In genomic region chr17:32502013-32502412, GRCh38 we compare ENCODE assay signal across 23 cellular contexts. TPM values are rescaled to one million over a fixed set of nuclear protein-coding genes. Genes with fewer than 3 reads are reported as not detected.
DNase-seq lines count a peak whose midpoint lies in the region; ATAC-seq and TF ChIP-seq lines count a peak whose summit lies in the region.
"Had no signal": no experiment of that assay in that cellular context is flagged by ENCODE, and none has a peak within 500 bp of the region (broad histone marks: within the 10 kb centered on the region; RNA-seq: fewer than 3 reads in every experiment).

No MANE protein-coding gene starts in this region.

- no peak overlapping the region for H3K4me3 ChIP-seq in CD8-positive, alpha-beta memory T cell (ENCODE audit: low read length)
- no peak overlapping the region for H3K4me3 ChIP-seq in neural progenitor cell
- H3K4me3 ChIP-seq: A549; BLaER1 treated with 17β-estradiol and CSF1 and Interleukin-3, amounts not matched to agents 10 nM and 100 nM; hepatocyte; vagina had no signal

- H3K4me1 Mint-ChIP-seq in activated CD4-positive, alpha-beta T cell treated with anti-CD3 and anti-CD28 coated beads, Interleukin-2, amount 10 ng/mL, durations not matched to agents 24 days and 14 days = peaks cover 36% of the 10 kb centered on the region
- peaks cover 50 to 54% (median 52%) of the 10 kb centered on the region in 3 donors for H3K4me1 Mint-ChIP-seq in CD8-positive, alpha-beta memory T cell
- peaks cover 35% of the 10 kb centered on the region for H3K4me1 Mint-ChIP-seq in activated naive CD8-positive, alpha-beta T cell treated with anti-CD3 and anti-CD28 coated beads, Interleukin-2, amount 10 ng/mL, durations not matched to agents 7 days and 5 days
- H3K4me1 Mint-ChIP-seq in neural progenitor cell = peaks cover 37% of the 10 kb centered on the region

- no peak overlapping the region for H3K4me2 ChIP-seq in neural progenitor cell
- H3K4me2 ChIP-seq: A549, hepatocyte had no signal

- H3K9ac ChIP-seq in neural progenitor cell = no peak overlapping the region

- DNase-seq in activated CD4-positive, alpha-beta T cell treated with anti-CD3 and anti-CD28 coated beads, Interleukin-2, amount 10 ng/mL, durations not matched to agents 24 days and 14 days = no peak
- no peak for DNase-seq in activated CD4-positive, alpha-beta T cell treated with anti-CD3 and anti-CD28 coated beads, Interleukin-2, amount 50 U/mL, for 4 hours
- DNase-seq in CD8-positive, alpha-beta memory T cell = no peak
- DNase-seq in activated naive CD8-positive, alpha-beta T cell treated with anti-CD3 and anti-CD28 coated beads, Interleukin-2, amount 10 ng/mL, durations not matched to agents 7 days and 5 days = no peak
- DNase-seq in neural progenitor cell (ENCODE audit: low spot score) = no peak
- no peak for DNase-seq in cerebellar cortex (ENCODE audit: low spot score)
- no peak for DNase-seq in hepatic stellate cell (ENCODE audit: low spot score)
- DNase-seq: cortex of kidney, foreskin fibroblast, GDM1, Karpas-422, NCI-H1930, NCI-H510A, nephron progenitor cell, RPMI8226 had no signal

- no peak overlapping the region for H2AFZ ChIP-seq in neural progenitor cell (replicated peaks)
- H2AFZ ChIP-seq: hepatocyte had no signal

- no peaks in the 10 kb centered on the region for H4K20me1 ChIP-seq in neural progenitor cell (ENCODE audit: low read depth)
- H4K20me1 ChIP-seq: BLaER1 treated with 17β-estradiol and CSF1 and Interleukin-3, amounts not matched to agents 10 nM and 100 nM had no signal

- ATAC-seq in activated naive CD8-positive, alpha-beta T cell treated with anti-CD3 and anti-CD28 coated beads, Interleukin-2, amount 10 ng/mL, durations not matched to agents 7 days and 5 days (ENCODE audit: low read depth) = no peak
- no peak for ATAC-seq in GM21515 (IDR thresholded peaks at IDR 0.05; ENCODE audit: unreplicated experiment)
- ATAC-seq: A549 had no signal

- H3K4me3 Mint-ChIP-seq in activated CD4-positive, alpha-beta T cell treated with anti-CD3 and anti-CD28 coated beads, Interleukin-2, amount 10 ng/mL, durations not matched to agents 24 days and 14 days = peak overlapping the region; percentile 1
- H3K4me3 Mint-ChIP-seq in CD8-positive, alpha-beta memory T cell = peak overlapping the region in 6 of 7 donors; percentile 5 to 80 (median 39)
- peak overlapping the region; percentile 31 for H3K4me3 Mint-ChIP-seq in activated naive CD8-positive, alpha-beta T cell treated with anti-CD3 and anti-CD28 coated beads, Interleukin-2, amount 10 ng/mL, durations not matched to agents 7 days and 5 days
- H3K4me3 Mint-ChIP-seq in neural progenitor cell = no peak overlapping the region
- H3K4me3 Mint-ChIP-seq: brain, nephron progenitor cell had no signal

- no peak overlapping the region for H3K27ac ChIP-seq in CD8-positive, alpha-beta memory T cell (ENCODE audit: low read depth, low read length)
- no peak overlapping the region for H3K27ac ChIP-seq in neural progenitor cell
- H3K27ac ChIP-seq: A549, hepatocyte, vagina, VCaP had no signal

- no peaks in the 10 kb centered on the region for H3K9me3 ChIP-seq in CD8-positive, alpha-beta memory T cell (ENCODE audit: low read length)
- H3K9me3 ChIP-seq in neural progenitor cell (ENCODE audit: low read depth) = no peaks in the 10 kb centered on the region
- H3K9me3 ChIP-seq: A549; BLaER1 treated with 17β-estradiol and CSF1 and Interleukin-3, amounts not matched to agents 10 nM and 100 nM; vagina had no signal

- no peaks in the 10 kb centered on the region for H3K36me3 Mint-ChIP-seq in activated CD4-positive, alpha-beta T cell treated with anti-CD3 and anti-CD28 coated beads, Interleukin-2, amount 10 ng/mL, durations not matched to agents 24 days and 14 days (ENCODE audit: low read depth)
- H3K36me3 Mint-ChIP-seq in CD8-positive, alpha-beta memory T cell = no peaks in the 10 kb centered on the region
- H3K36me3 Mint-ChIP-seq in activated naive CD8-positive, alpha-beta T cell treated with anti-CD3 and anti-CD28 coated beads, Interleukin-2, amount 10 ng/mL, durations not matched to agents 7 days and 5 days = peaks cover 3% of the 10 kb centered on the region
- H3K36me3 Mint-ChIP-seq in neural progenitor cell = no peaks in the 10 kb centered on the region

- H3K27me3 ChIP-seq in CD8-positive, alpha-beta memory T cell (ENCODE audit: insufficient read depth, low read length, poor library complexity, severe bottlenecking) = no peaks in the 10 kb centered on the region
- H3K27me3 ChIP-seq in neural progenitor cell = no peaks in the 10 kb centered on the region
- H3K27me3 ChIP-seq: BLaER1 treated with 17β-estradiol and CSF1 and Interleukin-3, amounts not matched to agents 10 nM and 100 nM; hepatocyte; vagina had no signal

- peak overlapping the region; percentile 42 for H3K27ac Mint-ChIP-seq in activated CD4-positive, alpha-beta T cell treated with anti-CD3 and anti-CD28 coated beads, Interleukin-2, amount 10 ng/mL, durations not matched to agents 24 days and 14 days
- H3K27ac Mint-ChIP-seq in CD8-positive, alpha-beta memory T cell = peak overlapping the region in 7 of 8 donors; percentile 17 to 99 (median 97)
- peak overlapping the region; percentile 99 for H3K27ac Mint-ChIP-seq in activated naive CD8-positive, alpha-beta T cell treated with anti-CD3 and anti-CD28 coated beads, Interleukin-2, amount 10 ng/mL, durations not matched to agents 7 days and 5 days
- H3K27ac Mint-ChIP-seq in neural progenitor cell = peak overlapping the region; percentile 10
- H3K27ac Mint-ChIP-seq: nephron progenitor cell, progenitor cell of endocrine pancreas had no signal

- H3K9me3 Mint-ChIP-seq in activated CD4-positive, alpha-beta T cell treated with anti-CD3 and anti-CD28 coated beads, Interleukin-2, amount 10 ng/mL, durations not matched to agents 24 days and 14 days = no peaks in the 10 kb centered on the region
- no peaks in the 10 kb centered on the region for H3K9me3 Mint-ChIP-seq in CD8-positive, alpha-beta memory T cell
- no peaks in the 10 kb centered on the region for H3K9me3 Mint-ChIP-seq in activated naive CD8-positive, alpha-beta T cell treated with anti-CD3 and anti-CD28 coated beads, Interleukin-2, amount 10 ng/mL, durations not matched to agents 7 days and 5 days
- H3K9me3 Mint-ChIP-seq in neural progenitor cell = peaks cover 17% of the 10 kb centered on the region

- POLR2A ChIA-PET in CD8-positive, alpha-beta memory T cell (lab: Charles Lee) = no interaction called here
- POLR2A ChIA-PET in activated naive CD8-positive, alpha-beta T cell treated with anti-CD3 and anti-CD28 coated beads, Interleukin-2, amount 10 ng/mL, durations not matched to agents 7 days and 5 days (lab: Charles Lee) = interaction anchor here (1.7 kb wide), 1 partner anchor 15 kb away, joined by 3 read pairs; the partner anchor contains the start of gene CDK5R1

- no peaks in the 10 kb centered on the region for H3K36me3 ChIP-seq in CD8-positive, alpha-beta memory T cell (ENCODE audit: insufficient read depth, low read length)
- no peaks in the 10 kb centered on the region for H3K36me3 ChIP-seq in neural progenitor cell
- H3K36me3 ChIP-seq: BLaER1 treated with 17β-estradiol and CSF1 and Interleukin-3, amounts not matched to agents 10 nM and 100 nM; vagina had no signal

- intact Hi-C loops in activated CD4-positive, alpha-beta T cell treated with anti-CD3 and anti-CD28 coated beads, Interleukin-2, amount 10 ng/mL, durations not matched to agents 24 days and 14 days (cut with micrococcal nuclease) = no loop called here

- no peaks in the 10 kb centered on the region for H3K79me2 ChIP-seq in neural progenitor cell (ENCODE audit: low read depth)
- H3K79me2 ChIP-seq: hepatocyte had no signal

- no peak for TF ChIP-seq CTCF in neural progenitor cell (IDR thresholded peaks at IDR 0.05)

- peaks cover 60% of the 10 kb centered on the region for H3K4me1 ChIP-seq in CD8-positive, alpha-beta memory T cell (ENCODE audit: insufficient read depth, low read length)
- peaks cover 5% of the 10 kb centered on the region for H3K4me1 ChIP-seq in neural progenitor cell

- H3K27me3 Mint-ChIP-seq in activated CD4-positive, alpha-beta T cell treated with anti-CD3 and anti-CD28 coated beads, Interleukin-2, amount 10 ng/mL, durations not matched to agents 24 days and 14 days = no peaks in the 10 kb centered on the region
- H3K27me3 Mint-ChIP-seq in CD8-positive, alpha-beta memory T cell = no peaks in the 10 kb centered on the region
- H3K27me3 Mint-ChIP-seq in activated naive CD8-positive, alpha-beta T cell treated with anti-CD3 and anti-CD28 coated beads, Interleukin-2, amount 10 ng/mL, durations not matched to agents 7 days and 5 days = no peaks in the 10 kb centered on the region
- H3K27me3 Mint-ChIP-seq in neural progenitor cell (ENCODE audit: insufficient read depth, low read depth) = peaks cover 6% of the 10 kb centered on the region
- H3K27me3 Mint-ChIP-seq: brain, progenitor cell of endocrine pancreas had no signal

- CTCF ChIA-PET in CD8-positive, alpha-beta memory T cell (lab: Charles Lee) = no interaction called here

- no peaks in the 10 kb centered on the region for H3F3A ChIP-seq in neural progenitor cell (ENCODE audit: low read depth)

RNA-seq across cellular contexts. Expression of gene CDK5R1, which starts 15.2 kb away (rescaled TPM):
- 7.2 and 8.2 TPM in 2 replicates for total RNA-seq in activated CD4-positive, alpha-beta T cell treated with anti-CD3 and anti-CD28 coated beads, Interleukin-2, amount 10 ng/mL, durations not matched to agents 24 days and 14 days
- total RNA-seq in CD8-positive, alpha-beta memory T cell = 1 to 10 TPM; 6.8 to 7.0 TPM
- polyA plus RNA-seq in CD8-positive, alpha-beta memory T cell = 6.0 TPM
- 1 to 10 TPM; 8.1 to 8.4 TPM for total RNA-seq in activated naive CD8-positive, alpha-beta T cell treated with anti-CD3 and anti-CD28 coated beads, Interleukin-2, amount 10 ng/mL, durations not matched to agents 7 days and 5 days
- 6.9 and 8.8 TPM in 2 replicates for total RNA-seq in neural progenitor cell (ENCODE audit: low replicate concordance)

RNA-seq across cellular contexts. Expression of gene PSMD11, which starts 57.7 kb away (rescaled TPM):
- 217 and 222 TPM in 2 replicates for total RNA-seq in activated CD4-positive, alpha-beta T cell treated with anti-CD3 and anti-CD28 coated beads, Interleukin-2, amount 10 ng/mL, durations not matched to agents 24 days and 14 days
- total RNA-seq in CD8-positive, alpha-beta memory T cell = 100 to 1,000 TPM; 175 to 187 TPM
- polyA plus RNA-seq in CD8-positive, alpha-beta memory T cell = 145 TPM
- total RNA-seq in activated naive CD8-positive, alpha-beta T cell treated with anti-CD3 and anti-CD28 coated beads, Interleukin-2, amount 10 ng/mL, durations not matched to agents 7 days and 5 days = 10 to 100 TPM; 68.3 to 75.1 TPM
- 74.5 and 101 TPM in 2 replicates for total RNA-seq in neural progenitor cell (ENCODE audit: low replicate concordance)

Comparison
In these comparisons a context has a peak if more than half of its experiments do, and no peak if none do; other contexts are left out.
1. H3K27ac Mint-ChIP-seq: peak in every context shown above with its lines; median percentile 99 in activated naive CD8-positive, alpha-beta T cell treated with anti-CD3 and anti-CD28 coated beads, Interleukin-2, amount 10 ng/mL, durations not matched to agents 7 days and 5 days; 97 in CD8-positive, alpha-beta memory T cell; 42 in activated CD4-positive, alpha-beta T cell treated with anti-CD3 and anti-CD28 coated beads, Interleukin-2, amount 10 ng/mL, durations not matched to agents 24 days and 14 days; 10 in neural progenitor cell.